ENCODE assay signal across 13 cellular contexts in the genomic region with DNA sequence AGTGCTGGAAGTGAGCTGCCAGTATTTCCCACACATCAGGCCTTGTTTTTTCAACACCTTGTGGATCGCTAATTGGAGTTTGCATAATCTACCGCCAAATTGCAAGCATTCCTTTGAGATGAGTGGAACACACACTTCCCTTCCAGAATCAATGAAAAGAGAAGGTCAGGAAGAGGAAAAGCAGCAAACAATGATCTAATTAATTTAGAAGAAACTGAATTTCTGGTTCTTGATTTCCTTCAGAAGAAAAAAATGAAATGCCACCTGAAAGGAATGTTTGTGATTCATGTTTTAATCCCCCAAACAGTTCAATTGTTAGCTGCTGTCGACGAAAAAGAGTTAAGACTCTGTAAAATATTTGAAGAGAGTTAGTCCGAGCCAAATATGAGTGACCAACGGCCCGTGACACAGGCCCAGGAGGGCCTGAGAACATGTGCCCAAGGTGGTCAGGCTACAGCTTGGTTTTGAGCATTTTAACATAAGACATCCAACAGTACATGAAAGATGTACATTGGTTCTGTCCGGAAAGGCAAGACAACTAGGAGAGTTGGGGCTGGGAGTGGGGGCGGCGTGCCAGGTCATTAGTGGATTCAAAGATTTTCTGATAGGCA.
DNase-seq lines count a peak whose midpoint lies in the region; ATAC-seq and TF ChIP-seq lines count a peak whose summit lies in the region.
"Had no signal": no experiment of that assay in that cellular context is flagged by ENCODE, and none has a peak within 500 bp of the region (broad histone marks: within the 10 kb centered on the region; RNA-seq: fewer than 3 reads in every experiment).

No MANE protein-coding gene starts in this region.

- peak overlapping the region; percentile 52 to 73 for H3K18ac ChIP-seq in mesenchymal stem cell (ENCODE audit: low read depth in 1 of 2, low read length in 2 of 2)

- no peak overlapping the region for H3K9ac ChIP-seq in NT2/D1 (ENCODE audit: insufficient read length, low read depth)
- no peak overlapping the region for H3K9ac ChIP-seq in mesenchymal stem cell (ENCODE audit: low read length)

- H3K36me3 ChIP-seq in NT2/D1 (ENCODE audit: insufficient read depth, insufficient read length, low read length), result no peaks in the 10 kb centered on the region
- no peaks in the 10 kb centered on the region for H3K36me3 ChIP-seq in esophagus squamous epithelium
- peaks cover under 1 to 37% of the 10 kb centered on the region in 2 experiments for H3K36me3 ChIP-seq in mesenchymal stem cell (ENCODE audit: control insufficient read depth in 1 of 2, insufficient read depth in 2 of 2, low read depth in 1 of 2, low read length in 2 of 2)
- H3K36me3 ChIP-seq: right lobe of liver had no signal

- H3K9me3 ChIP-seq in NT2/D1 (ENCODE audit: insufficient read depth, low read length), result no peaks in the 10 kb centered on the region
- no peaks in the 10 kb centered on the region for H3K9me3 ChIP-seq in esophagus squamous epithelium
- no peaks in the 10 kb centered on the region for H3K9me3 ChIP-seq in mesenchymal stem cell (ENCODE audit: control insufficient read depth, low read length)
- H3K9me3 ChIP-seq: right lobe of liver had no signal

- no peak overlapping the region for H3K4me3 ChIP-seq in NT2/D1 (ENCODE audit: insufficient read length, low read depth)
- no peak overlapping the region for H3K4me3 ChIP-seq in esophagus squamous epithelium
- H3K4me3 ChIP-seq in mesenchymal stem cell (ENCODE audit: insufficient read depth in 1 of 2, low read depth in 1 of 2, low read length in 2 of 2), result no peak overlapping the region
- H3K4me3 ChIP-seq: GM12878, right lobe of liver, SK-N-MC had no signal

- H3K27ac ChIP-seq in esophagus squamous epithelium, result peak overlapping the region in 3 of 4 donors; percentile 25 to 52 (median 38)
- H3K27ac ChIP-seq in mesenchymal stem cell (ENCODE audit: low read length, poor library complexity, severe bottlenecking), result peak overlapping the region; percentile 94
- H3K27ac ChIP-seq: right lobe of liver, SK-N-MC had no signal

- H3K4ac ChIP-seq in mesenchymal stem cell (ENCODE audit: low read depth in 1 of 2, low read length in 2 of 2), result peak overlapping the region in 1 of 2 experiments; percentile 82

- H3K27me3 ChIP-seq in NT2/D1 (ENCODE audit: insufficient read depth, insufficient read length) (no peaks in the 10 kb centered on the region), esophagus squamous epithelium (no peaks in the 10 kb centered on the region), mesenchymal stem cell (ENCODE audit: control insufficient read depth in 1 of 2, insufficient read depth in 1 of 2, low read length in 2 of 2) (no peaks in the 10 kb centered on the region)
- H3K27me3 ChIP-seq: right lobe of liver had no signal

- DNase-seq in AG20443 (ENCODE audit: low spot score) (peak; percentile 32), NT2/D1 (ENCODE audit: low read depth, low spot score) (peak; percentile 74), esophagus squamous epithelium (lab: John Stamatoyannopoulos, UW) (no peak), mesenchymal stem cell (peak; percentile 43)
- DNase-seq: activated CD8-positive, alpha-beta memory T cell treated with anti-CD3 and anti-CD28 coated beads, Interleukin-2, amount 50 U/mL, for 4 hours; NCI-H1417 treated with DMSO at 0.1 percent for 48 hours; right lobe of liver had no signal

- intact Hi-C loops in esophagus squamous epithelium (cut with DNase I), result no loop called here

- H3K4me2 ChIP-seq in mesenchymal stem cell (ENCODE audit: low read length, poor library complexity, severe bottlenecking), result no peak overlapping the region

- no peak overlapping the region for H2BK120ac ChIP-seq in mesenchymal stem cell (ENCODE audit: low read depth, low read length)

- H3K4me1 ChIP-seq in NT2/D1 (ENCODE audit: insufficient read depth, insufficient read length) (no peaks in the 10 kb centered on the region), esophagus squamous epithelium (peaks cover 0 to 19% (median 9%) of the 10 kb centered on the region in 3 donors), mesenchymal stem cell (ENCODE audit: control insufficient read depth, insufficient read depth, low read depth, low read length) (peaks cover 5% of the 10 kb centered on the region)
- H3K4me1 ChIP-seq: right lobe of liver had no signal

- H2AFZ ChIP-seq in mesenchymal stem cell (ENCODE audit: low read depth, low read length), result no peak overlapping the region

- H2BK12ac ChIP-seq in mesenchymal stem cell (ENCODE audit: low read length in 2 of 2), result peak overlapping the region; percentile 14 to 90

- no peak overlapping the region for H4K91ac ChIP-seq in mesenchymal stem cell (ENCODE audit: low read length)

- H2BK15ac ChIP-seq in mesenchymal stem cell (ENCODE audit: low read depth, poor library complexity, severe bottlenecking), result no peak overlapping the region

- H3K23ac ChIP-seq in mesenchymal stem cell (ENCODE audit: low read length in 2 of 2), result peak overlapping the region in 1 of 2 experiments; percentile 40

- TF ChIP-seq POLR2A in esophagus squamous epithelium (IDR thresholded peaks at IDR 0.05), result no peak

- 54 to 65% methylated on average over 10 of the region's 10 CpGs for WGBS in esophagus squamous epithelium, 2 donors
- WGBS in mesenchymal stem cell, result 66% methylated on average over 8 of the region's 10 CpGs

- H2AK5ac ChIP-seq in mesenchymal stem cell (ENCODE audit: low read length, severe bottlenecking), result peak overlapping the region; percentile 86

- no peak overlapping the region for H4K8ac ChIP-seq in mesenchymal stem cell (ENCODE audit: low read length)

- TF ChIP-seq CTCF in esophagus squamous epithelium (IDR thresholded peaks at IDR 0.05), result no peak

- ATAC-seq in HG03460 (IDR thresholded peaks at IDR 0.05; ENCODE audit: unreplicated experiment) (no peak), HG02852 (IDR thresholded peaks at IDR 0.05; ENCODE audit: unreplicated experiment) (no peak), HG03439 (IDR thresholded peaks at IDR 0.05; ENCODE audit: unreplicated experiment) (no peak), GM19035 (IDR thresholded peaks at IDR 0.05; ENCODE audit: unreplicated experiment) (no peak)
- ATAC-seq: GM12878 had no signal

- H3K14ac ChIP-seq in mesenchymal stem cell (ENCODE audit: low read length in 2 of 2), result no peak overlapping the region

- H3K79me1 ChIP-seq in mesenchymal stem cell (replicated peaks; ENCODE audit: low read length, poor library complexity, severe bottlenecking), result no peaks in the 10 kb centered on the region

- peak overlapping the region; percentile 81 for H2BK5ac ChIP-seq in mesenchymal stem cell (ENCODE audit: low read depth, low read length, poor library complexity, severe bottlenecking)
